8 cellular contexts compared by ENCODE assay signal in the genomic region with DNA sequence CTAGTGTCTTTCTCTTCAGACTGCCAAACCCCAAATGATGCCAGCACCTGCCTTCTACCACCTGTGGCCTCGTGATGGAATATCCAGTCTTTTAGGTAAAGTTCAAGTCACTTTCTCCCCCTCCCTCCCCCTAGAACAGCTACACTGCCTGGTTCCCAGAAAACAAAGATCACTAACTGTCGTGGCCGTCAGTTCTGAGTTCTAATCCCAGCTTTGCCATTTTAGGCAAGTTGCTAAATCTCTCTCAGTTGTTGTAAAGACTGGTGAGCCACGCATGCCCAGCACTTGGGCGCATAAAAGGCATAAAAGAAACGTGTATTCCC. TPM values are rescaled to one million over a fixed set of nuclear protein-coding genes. Genes with fewer than 3 reads are reported as not detected.
A peak's percentile ranks its signal among the peaks of the same experiment; 100 is the strongest.
DNase-seq lines count a peak whose midpoint lies in the region; ATAC-seq and TF ChIP-seq lines count a peak whose summit lies in the region.

No MANE protein-coding gene starts in this region.

- H3K27me3 Mint-ChIP-seq in activated CD4-positive, alpha-beta T cell treated with anti-CD3 and anti-CD28 coated beads, Interleukin-2, amount 10 ng/mL, durations not matched to agents 24 days and 14 days, result no peaks in the 10 kb centered on the region
- H3K27me3 Mint-ChIP-seq in activated naive CD4-positive, alpha-beta T cell treated with anti-CD3 and anti-CD28 coated beads, Interleukin-2, amount 50 U/mL, for 24 hours, result no peaks in the 10 kb centered on the region

- peak overlapping the region; percentile 0 to 81 for H3K4me3 ChIP-seq in left lung
- peak overlapping the region; percentile 79 for H3K4me3 ChIP-seq in thoracic aorta

- no peaks in the 10 kb centered on the region for H3K9me3 Mint-ChIP-seq in activated CD4-positive, alpha-beta T cell treated with anti-CD3 and anti-CD28 coated beads, Interleukin-2, amount 10 ng/mL, durations not matched to agents 24 days and 14 days
- H3K9me3 Mint-ChIP-seq in activated naive CD4-positive, alpha-beta T cell treated with anti-CD3 and anti-CD28 coated beads, Interleukin-2, amount 50 U/mL, for 24 hours, result no peaks in the 10 kb centered on the region

- intact Hi-C loops in activated CD4-positive, alpha-beta T cell treated with anti-CD3 and anti-CD28 coated beads, Interleukin-2, amount 10 ng/mL, durations not matched to agents 24 days and 14 days (cut with micrococcal nuclease), result loop anchor here (1.0 to 5.0 kb wide), 8 partner anchors 10 to 270 kb away; partner anchors contain the start of genes AGO3 and THRAP3
- intact Hi-C loops in left lung (cut with DNase I), result loop anchor here in 1 of 2 donors (10.0 kb wide), 1 partner anchor 135 kb away; no protein-coding TSS in a partner anchor

- no peak for ATAC-seq in left lung
- ATAC-seq in thoracic aorta (ENCODE audit: insufficient number of reproducible peaks, low FRiP score, low read depth), result no peak

- H3K4me1 ChIP-seq in left lung (peaks cover 31 to 68% of the 10 kb centered on the region in 2 donors), thoracic aorta (ENCODE audit: control insufficient read depth in 1 of 2, low read depth in 2 of 2) (peaks cover 38 to 55% of the 10 kb centered on the region in 2 donors)

- H3K4me1 Mint-ChIP-seq in activated CD4-positive, alpha-beta T cell treated with anti-CD3 and anti-CD28 coated beads, Interleukin-2, amount 10 ng/mL, durations not matched to agents 24 days and 14 days, result peaks cover 57% of the 10 kb centered on the region
- H3K4me1 Mint-ChIP-seq in activated naive CD4-positive, alpha-beta T cell treated with anti-CD3 and anti-CD28 coated beads, Interleukin-2, amount 50 U/mL, for 24 hours, result peaks cover 65% of the 10 kb centered on the region

- H3K27me3 ChIP-seq in left lung, result no peaks in the 10 kb centered on the region
- H3K27me3 ChIP-seq in thoracic aorta (replicated peaks; ENCODE audit: insufficient read depth), result no peaks in the 10 kb centered on the region

- H3K9me3 ChIP-seq in left lung (no peaks in the 10 kb centered on the region), thoracic aorta (no peaks in the 10 kb centered on the region)

- H3K27ac ChIP-seq in left lung, result peak overlapping the region; percentile 98 to 99
- H3K27ac ChIP-seq in thoracic aorta, result peak overlapping the region; percentile 96 to 97

- peaks cover 17% of the 10 kb centered on the region for H3K36me3 Mint-ChIP-seq in activated CD4-positive, alpha-beta T cell treated with anti-CD3 and anti-CD28 coated beads, Interleukin-2, amount 10 ng/mL, durations not matched to agents 24 days and 14 days (ENCODE audit: low read depth)
- H3K36me3 Mint-ChIP-seq in activated naive CD4-positive, alpha-beta T cell treated with anti-CD3 and anti-CD28 coated beads, Interleukin-2, amount 50 U/mL, for 24 hours, result no peaks in the 10 kb centered on the region

- peak overlapping the region; percentile 98 for H3K27ac Mint-ChIP-seq in activated CD4-positive, alpha-beta T cell treated with anti-CD3 and anti-CD28 coated beads, Interleukin-2, amount 10 ng/mL, durations not matched to agents 24 days and 14 days
- peak overlapping the region; percentile 92 for H3K27ac Mint-ChIP-seq in activated naive CD4-positive, alpha-beta T cell treated with anti-CD3 and anti-CD28 coated beads, Interleukin-2, amount 50 U/mL, for 24 hours

- TF ChIP-seq CTCF in left lung (IDR thresholded peaks at IDR 0.05) (no peak), thoracic aorta (IDR thresholded peaks at IDR 0.05) (no peak)

- H3K36me3 ChIP-seq in left lung (peaks cover 0 to 5% of the 10 kb centered on the region in 2 donors), thoracic aorta (no peaks in the 10 kb centered on the region)

- DNase-seq in activated CD4-positive, alpha-beta T cell treated with anti-CD3 and anti-CD28 coated beads, Interleukin-2, amount 10 ng/mL, durations not matched to agents 24 days and 14 days, result no peak
- DNase-seq in activated CD4-positive, alpha-beta T cell treated with anti-CD3 and anti-CD28 coated beads, Interleukin-2, amount 50 U/mL, for 4 hours, result no peak
- DNase-seq in left lung, result no peak
- DNase-seq in thoracic aorta (ENCODE audit: low spot score), result no peak
- no peak for DNase-seq in activated effector memory CD4-positive, alpha-beta T cell treated with Interleukin-2 at 50 U/mL for 16 hours
- DNase-seq in NCI-H128 (lab: John Stamatoyannopoulos, UW; ENCODE audit: unreplicated experiment), result no peak
- no peak for DNase-seq in GDM1 (lab: John Stamatoyannopoulos, UW)

- H3K4me3 Mint-ChIP-seq in activated CD4-positive, alpha-beta T cell treated with anti-CD3 and anti-CD28 coated beads, Interleukin-2, amount 10 ng/mL, durations not matched to agents 24 days and 14 days, result peak overlapping the region; percentile 98
- H3K4me3 Mint-ChIP-seq in activated naive CD4-positive, alpha-beta T cell treated with anti-CD3 and anti-CD28 coated beads, Interleukin-2, amount 50 U/mL, for 24 hours, result peak overlapping the region; percentile 100

RNA-seq across cellular contexts. Expression of gene TRAPPC3, which starts 0.6 kb away (rescaled TPM):
- total RNA-seq in activated CD4-positive, alpha-beta T cell treated with anti-CD3 and anti-CD28 coated beads, Interleukin-2, amount 10 ng/mL, durations not matched to agents 24 days and 14 days, result 71.2 and 72.4 TPM in 2 replicates
- total RNA-seq in left lung (10 to 100 TPM; 66.0 to 71.4 TPM), thoracic aorta (10 to 100 TPM; 78.5 to 92.3 TPM)

RNA-seq across cellular contexts. Expression of gene MAP7D1, which starts 6.0 kb away (rescaled TPM):
- total RNA-seq in activated CD4-positive, alpha-beta T cell treated with anti-CD3 and anti-CD28 coated beads, Interleukin-2, amount 10 ng/mL, durations not matched to agents 24 days and 14 days, result 170 and 177 TPM in 2 replicates
- 100 to 1,000 TPM; 123 to 147 TPM for total RNA-seq in left lung
- 100 to 1,000 TPM; 170 to 186 TPM for total RNA-seq in thoracic aorta

RNA-seq across cellular contexts. Expression of gene COL8A2, which starts 24.9 kb away (rescaled TPM):
- total RNA-seq in activated CD4-positive, alpha-beta T cell treated with anti-CD3 and anti-CD28 coated beads, Interleukin-2, amount 10 ng/mL, durations not matched to agents 24 days and 14 days, result 0.12 TPM in 2 replicates
- 1 to 10 TPM; 7.0 to 8.4 TPM for total RNA-seq in left lung
- 100 to 1,000 TPM in 1 of 2 donors, 10 to 100 TPM in 1; 41.6 to 126 TPM for total RNA-seq in thoracic aorta

Comparison
In these comparisons a context has a peak if more than half of its experiments do, and no peak if none do; other contexts are left out.
1. RNA of gene COL8A2, which starts 24.9 kb away (total RNA-seq): 41.6 to 126 TPM in thoracic aorta; 7.0 to 8.4 TPM in left lung and 0.12 TPM in activated CD4-positive, alpha-beta T cell treated with anti-CD3 and anti-CD28 coated beads, Interleukin-2, amount 10 ng/mL, durations not matched to agents 24 days and 14 days; every median in the first group is over 4 times any median in the second.